In the genomic region with DNA sequence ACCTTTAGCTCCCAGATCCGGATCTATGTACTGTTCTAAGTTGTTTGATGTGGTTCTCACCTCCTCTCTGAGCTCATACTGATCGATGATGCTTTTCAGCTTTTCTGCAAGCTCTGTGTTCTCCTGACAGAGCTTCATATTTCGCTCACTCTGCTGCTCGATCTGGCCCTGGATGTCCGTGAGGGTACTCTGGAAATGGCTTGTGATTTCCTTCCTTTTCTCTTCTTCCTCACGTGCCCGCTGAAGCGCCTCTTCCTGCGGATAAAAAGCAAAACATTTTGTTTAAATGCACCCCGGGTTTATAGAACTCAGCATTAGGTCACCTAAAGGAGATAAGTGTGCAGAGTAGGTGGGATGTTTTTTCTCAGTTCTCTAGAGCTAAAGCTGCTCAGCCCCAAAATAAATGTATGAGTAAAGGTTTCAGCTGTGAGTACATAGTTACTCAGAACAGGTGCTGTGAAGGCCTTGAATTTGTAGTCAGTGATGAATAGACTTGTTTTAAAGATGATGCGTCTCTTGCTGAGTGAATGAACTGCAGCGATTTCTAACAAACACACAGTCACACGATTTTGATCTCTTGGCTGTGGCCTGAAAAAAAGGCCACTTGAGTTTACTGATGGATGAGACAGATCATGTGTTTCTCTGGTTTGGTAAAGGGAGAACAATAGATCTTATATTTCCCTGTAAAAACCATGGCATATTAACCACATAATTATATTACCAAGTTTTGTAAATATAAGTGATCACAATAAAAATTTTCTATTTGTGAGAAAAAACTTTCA, we compare ENCODE assay signal across 9 cellular contexts. TPM values are rescaled to one million over a fixed set of nuclear protein-coding genes. Genes with fewer than 3 reads are reported as not detected.
DNase-seq lines count a peak whose midpoint lies in the region; ATAC-seq and TF ChIP-seq lines count a peak whose summit lies in the region.
"Had no signal": no experiment of that assay in that cellular context is flagged by ENCODE, and none has a peak within 500 bp of the region (broad histone marks: within the 10 kb centered on the region; RNA-seq: fewer than 3 reads in every experiment).

No MANE protein-coding gene starts in this region.

- no peaks in the 10 kb centered on the region for H3K36me3 ChIP-seq in suprapubic skin
- H3K36me3 ChIP-seq: right lobe of liver had no signal

- peak; percentile 34 for DNase-seq in ELR (ENCODE audit: low read depth)
- peak; percentile 26 to 32 for DNase-seq in activated T-cell treated with anti-CD3 and anti-CD28 coated beads, Interleukin-2, amount 50 U/mL, for 72 hours
- DNase-seq in stimulated activated CD4-positive, alpha-beta T cell treated with anti-CD3 and anti-CD28 coated beads, Interleukin-1b, Interleukin-23, amount 100 ng/mL, for 48 hours = peak; percentile 31
- DNase-seq in NCI-H524 treated with DMSO at 0.1 percent for 48 hours (lab: John Stamatoyannopoulos, UW) = no peak
- DNase-seq in omental fat pad (ENCODE audit: low spot score) = no peak
- no peak for DNase-seq in suprapubic skin (ENCODE audit: low spot score in 2 of 2)
- DNase-seq: right lobe of liver had no signal

- H3K27ac ChIP-seq in suprapubic skin = no peak overlapping the region
- H3K27ac ChIP-seq: right lobe of liver had no signal

- TF ChIP-seq POLR2A in suprapubic skin (IDR thresholded peaks at IDR 0.05) = no peak

- peak; percentile 93 for ATAC-seq in GM21360 (IDR thresholded peaks at IDR 0.05; ENCODE audit: unreplicated experiment)
- ATAC-seq in HG03565 (IDR thresholded peaks at IDR 0.05; ENCODE audit: unreplicated experiment) = peak; percentile 93
- peak; percentile 98 to 99 for ATAC-seq in activated T-cell treated with anti-CD3 and anti-CD28 coated beads, Interleukin-2, amount 50 U/mL, for 72 hours (replicated peaks in 1 of 2)
- ATAC-seq in omental fat pad (ENCODE audit: low FRiP score) = no peak

- H3K4me3 ChIP-seq in suprapubic skin = no peak overlapping the region
- H3K4me3 ChIP-seq: right lobe of liver had no signal

- no peaks in the 10 kb centered on the region for H3K4me1 ChIP-seq in suprapubic skin

- TF ChIP-seq CTCF in omental fat pad (IDR thresholded peaks at IDR 0.05) (no peak), suprapubic skin (IDR thresholded peaks at IDR 0.05) (no peak)

- no peaks in the 10 kb centered on the region for H3K36me3 Mint-ChIP-seq in activated T-cell treated with anti-CD3 and anti-CD28 coated beads, Interleukin-2, amount 50 U/mL, for 72 hours (ENCODE audit: insufficient read depth in 2 of 2)

- H3K27me3 ChIP-seq in suprapubic skin = no peaks in the 10 kb centered on the region
- H3K27me3 ChIP-seq: right lobe of liver had no signal

- no peak for TF ChIP-seq EP300 in suprapubic skin (IDR thresholded peaks at IDR 0.05)

- peaks cover 31% of the 10 kb centered on the region for H3K4me1 Mint-ChIP-seq in activated T-cell treated with anti-CD3 and anti-CD28 coated beads, Interleukin-2, amount 50 U/mL, for 72 hours (ENCODE audit: low read depth)

- H3K27me3 Mint-ChIP-seq in activated T-cell treated with anti-CD3 and anti-CD28 coated beads, Interleukin-2, amount 50 U/mL, for 72 hours (ENCODE audit: low read depth) = no peaks in the 10 kb centered on the region

- peak overlapping the region; percentile 81 to 91 for H3K4me3 Mint-ChIP-seq in activated T-cell treated with anti-CD3 and anti-CD28 coated beads, Interleukin-2, amount 50 U/mL, for 72 hours

- no peaks in the 10 kb centered on the region for H3K9me3 Mint-ChIP-seq in activated T-cell treated with anti-CD3 and anti-CD28 coated beads, Interleukin-2, amount 50 U/mL, for 72 hours

- 70% methylated on average over 13 of the region's 13 CpGs for WGBS in suprapubic skin

- peak overlapping the region; percentile 94 for H3K27ac Mint-ChIP-seq in activated T-cell treated with anti-CD3 and anti-CD28 coated beads, Interleukin-2, amount 50 U/mL, for 72 hours

- H3K9me3 ChIP-seq in suprapubic skin = no peaks in the 10 kb centered on the region
- H3K9me3 ChIP-seq: right lobe of liver had no signal

RNA-seq across cellular contexts. Expression of gene TXLNB, which starts 29.1 kb away (rescaled TPM):
- total RNA-seq in activated T-cell treated with anti-CD3 and anti-CD28 coated beads, Interleukin-2, amount 50 U/mL, for 72 hours = under 1 TPM; 0.19 to 0.22 TPM
- 1 to 10 TPM in 3 of 4 donors, under 1 TPM in 1; 0.37 to 1.4 (median 1.2) TPM for total RNA-seq in omental fat pad
- total RNA-seq in suprapubic skin = under 1 TPM; 0.10 to 0.59 (median 0.37) TPM

Comparison
In these comparisons a context has a peak if more than half of its experiments do, and no peak if none do; other contexts are left out.
1. DNase-seq: peak in ELR (single experiment), activated T-cell treated with anti-CD3 and anti-CD28 coated beads, Interleukin-2, amount 50 U/mL, for 72 hours (2 of 2) and stimulated activated CD4-positive, alpha-beta T cell treated with anti-CD3 and anti-CD28 coated beads, Interleukin-1b, Interleukin-23, amount 100 ng/mL, for 48 hours (single experiment); none in NCI-H524 treated with DMSO at 0.1 percent for 48 hours (single experiment), omental fat pad (single experiment) and suprapubic skin (0 of 2).